In the genomic region with DNA sequence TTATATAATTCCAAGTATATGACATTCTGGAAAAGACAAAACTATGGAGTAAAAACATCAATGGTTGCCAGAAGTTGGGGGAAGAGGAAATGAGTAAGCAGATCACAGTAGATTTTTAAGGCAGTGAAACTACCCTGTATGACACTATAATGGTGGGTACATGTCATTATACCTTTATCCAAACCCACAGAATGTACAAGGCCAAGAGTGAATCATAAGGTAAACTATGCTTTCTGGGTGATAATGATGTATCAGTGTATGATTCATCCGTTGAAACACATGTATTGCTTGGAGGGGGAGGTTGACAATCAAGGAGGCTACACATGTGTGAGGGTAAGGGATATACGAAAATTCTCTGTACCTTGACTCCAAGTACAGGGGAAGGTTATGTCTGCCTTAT, we compare ENCODE assay signal across 12 cellular contexts.
DNase-seq lines count a peak whose midpoint lies in the region; ATAC-seq, FAIRE-seq and TF ChIP-seq lines count a peak whose summit lies in the region.
"Had no signal": no experiment of that assay in that cellular context is flagged by ENCODE, and none has a peak within 500 bp of the region (broad histone marks: within the 10 kb centered on the region; RNA-seq: fewer than 3 reads in every experiment).

No MANE protein-coding gene starts in this region.

- FAIRE-seq in astrocyte (lab: Jason Lieb, UNC): no peak

- intact Hi-C loops in dorsolateral prefrontal cortex (cut with DNase I): no loop called here
- intact Hi-C loops in activated T-helper 2 cell treated with anti-CD3 and anti-CD28 coated beads, Interferon-gamma antibody, Interleukin-2, Interleukin-4, amounts not matched to agents 10 μg/mL and 5 μg/mL and 100 μg/mL, durations not matched to agents 14 hours and 24 hours and 36 hours (cut with micrococcal nuclease): no loop called here

- no peaks in the 10 kb centered on the region for H4K20me1 ChIP-seq in astrocyte (ENCODE audit: insufficient read depth, low read length)

- no peak overlapping the region for H2AFZ ChIP-seq in astrocyte (ENCODE audit: low read depth, low read length)

- no peaks in the 10 kb centered on the region for H3K9me3 Mint-ChIP-seq in astrocyte (ENCODE audit: unreplicated experiment)
- peaks cover 6% of the 10 kb centered on the region for H3K9me3 Mint-ChIP-seq in activated T-helper 2 cell treated with anti-CD3 and anti-CD28 coated beads, Interferon-gamma antibody, Interleukin-2, Interleukin-4, amounts not matched to agents 10 μg/mL and 5 μg/mL and 100 μg/mL, durations not matched to agents 14 hours and 24 hours and 36 hours

- H3K27ac Mint-ChIP-seq in astrocyte (ENCODE audit: unreplicated experiment): peak overlapping the region; percentile 65
- H3K27ac Mint-ChIP-seq in activated T-helper 2 cell treated with anti-CD3 and anti-CD28 coated beads, Interferon-gamma antibody, Interleukin-2, Interleukin-4, amounts not matched to agents 10 μg/mL and 5 μg/mL and 100 μg/mL, durations not matched to agents 14 hours and 24 hours and 36 hours: no peak overlapping the region
- H3K27ac Mint-ChIP-seq: CD4-positive, CD25-positive, alpha-beta regulatory T cell had no signal

- H3K4me2 ChIP-seq in astrocyte (ENCODE audit: low read length): peak overlapping the region; percentile 28

- H3K4me3 ChIP-seq in BJ (ENCODE audit: low read depth, low read length) (no peak overlapping the region), astrocyte (ENCODE audit: insufficient read depth, low read depth, low read length) (no peak overlapping the region), kidney epithelial cell (ENCODE audit: low read depth, low read length) (no peak overlapping the region), dorsolateral prefrontal cortex (no peak overlapping the region)

- H3K9ac ChIP-seq in astrocyte (ENCODE audit: low read length): no peak overlapping the region

- H3K36me3 Mint-ChIP-seq in astrocyte (ENCODE audit: low read depth, unreplicated experiment): no peaks in the 10 kb centered on the region
- no peaks in the 10 kb centered on the region for H3K36me3 Mint-ChIP-seq in activated T-helper 2 cell treated with anti-CD3 and anti-CD28 coated beads, Interferon-gamma antibody, Interleukin-2, Interleukin-4, amounts not matched to agents 10 μg/mL and 5 μg/mL and 100 μg/mL, durations not matched to agents 14 hours and 24 hours and 36 hours (ENCODE audit: low read depth)
- H3K36me3 Mint-ChIP-seq: CD4-positive, CD25-positive, alpha-beta regulatory T cell had no signal

- H3K4me3 Mint-ChIP-seq in astrocyte (ENCODE audit: unreplicated experiment): no peak overlapping the region
- H3K4me3 Mint-ChIP-seq in activated T-helper 2 cell treated with anti-CD3 and anti-CD28 coated beads, Interferon-gamma antibody, Interleukin-2, Interleukin-4, amounts not matched to agents 10 μg/mL and 5 μg/mL and 100 μg/mL, durations not matched to agents 14 hours and 24 hours and 36 hours (ENCODE audit: low read depth): no peak overlapping the region
- H3K4me3 Mint-ChIP-seq: CD4-positive, CD25-positive, alpha-beta regulatory T cell had no signal

- no peak for ATAC-seq in HG02884 (IDR thresholded peaks at IDR 0.05; ENCODE audit: unreplicated experiment)
- ATAC-seq: Right ventricle myocardium inferior had no signal

- peaks cover 39% of the 10 kb centered on the region for H3K4me1 Mint-ChIP-seq in astrocyte (ENCODE audit: low read depth, unreplicated experiment)
- no peaks in the 10 kb centered on the region for H3K4me1 Mint-ChIP-seq in activated T-helper 2 cell treated with anti-CD3 and anti-CD28 coated beads, Interferon-gamma antibody, Interleukin-2, Interleukin-4, amounts not matched to agents 10 μg/mL and 5 μg/mL and 100 μg/mL, durations not matched to agents 14 hours and 24 hours and 36 hours (ENCODE audit: low read depth)
- H3K4me1 Mint-ChIP-seq: CD4-positive, CD25-positive, alpha-beta regulatory T cell had no signal

- no peaks in the 10 kb centered on the region for H3K9me3 ChIP-seq in astrocyte (ENCODE audit: insufficient read depth, low read depth, low read length)

- H3K27ac ChIP-seq in astrocyte (ENCODE audit: low read depth, low read length) (peak overlapping the region; percentile 70), dorsolateral prefrontal cortex (no peak overlapping the region)

- no peaks in the 10 kb centered on the region for H3K79me2 ChIP-seq in astrocyte (ENCODE audit: insufficient read depth, low read length)

- TF ChIP-seq CTCF in BJ (IDR thresholded peaks at IDR 0.05; ENCODE audit: insufficient read depth, low read depth, low read length): no peak
- TF ChIP-seq CTCF in astrocyte (IDR thresholded peaks at IDR 0.05; ENCODE audit: insufficient read depth, low read depth, low read length): no peak
- TF ChIP-seq CTCF in kidney epithelial cell (IDR thresholded peaks at IDR 0.05; ENCODE audit: insufficient read depth, low read length, poor library complexity, severe bottlenecking): no peak
- no peak for TF ChIP-seq CTCF in dorsolateral prefrontal cortex (IDR thresholded peaks at IDR 0.05 in 54 of 56, conservative IDR thresholded peaks at IDR 0.05 in 2 of 56; ENCODE audit: low read depth in 1 of 56, partially characterized antibody in 56 of 56)

- H3K4me1 ChIP-seq in astrocyte (ENCODE audit: insufficient read depth, low read length): peaks cover 21% of the 10 kb centered on the region

- peak; percentile 57 for DNase-seq in BJ (ENCODE audit: low read depth)
- peak; percentile 97 for DNase-seq in LHCN-M2 (ENCODE audit: low read depth)
- DNase-seq in astrocyte (ENCODE audit: low read depth): peak; percentile 99
- DNase-seq in kidney epithelial cell (ENCODE audit: low read depth): peak; percentile 85
- no peak for DNase-seq in NK-92 treated with Interleukin-12 subunit alpha and Interleukin-12 subunit beta, amount 100 ng/mL, for 24 hours (lab: John Stamatoyannopoulos, UW)
- no peak for DNase-seq in dorsolateral prefrontal cortex
- no peak for DNase-seq in activated T-helper 2 cell treated with anti-CD3 and anti-CD28 coated beads, Interferon-gamma antibody, Interleukin-2, Interleukin-4, amounts not matched to agents 10 μg/mL and 5 μg/mL and 100 μg/mL, durations not matched to agents 14 hours and 24 hours and 36 hours (ENCODE audit: low spot score)
- DNase-seq: activated CD4-positive, CD25-positive, alpha-beta regulatory T cell treated with anti-CD3 and anti-CD28 coated beads, Interleukin-2, amount 50 U/mL, for 72 hours; activated gamma-delta T cell; CD4-positive, CD25-positive, alpha-beta regulatory T cell had no signal

- no peaks in the 10 kb centered on the region for H3K27me3 Mint-ChIP-seq in astrocyte (ENCODE audit: low read depth, unreplicated experiment)
- H3K27me3 Mint-ChIP-seq in activated T-helper 2 cell treated with anti-CD3 and anti-CD28 coated beads, Interferon-gamma antibody, Interleukin-2, Interleukin-4, amounts not matched to agents 10 μg/mL and 5 μg/mL and 100 μg/mL, durations not matched to agents 14 hours and 24 hours and 36 hours (ENCODE audit: low read depth): no peaks in the 10 kb centered on the region
- H3K27me3 Mint-ChIP-seq: CD4-positive, CD25-positive, alpha-beta regulatory T cell had no signal

- no peaks in the 10 kb centered on the region for H3K36me3 ChIP-seq in BJ (ENCODE audit: control insufficient read depth, insufficient read depth, low read length)
- no peaks in the 10 kb centered on the region for H3K36me3 ChIP-seq in astrocyte (ENCODE audit: insufficient read depth, low read length)
- no peaks in the 10 kb centered on the region for H3K36me3 ChIP-seq in kidney epithelial cell (ENCODE audit: control insufficient read depth, insufficient read depth, low read length)

- H3K27me3 ChIP-seq in BJ (ENCODE audit: control insufficient read depth, insufficient read depth, low read length) (no peaks in the 10 kb centered on the region), astrocyte (ENCODE audit: insufficient read depth, low read length) (no peaks in the 10 kb centered on the region), kidney epithelial cell (ENCODE audit: control insufficient read depth, insufficient read depth, low read length) (no peaks in the 10 kb centered on the region), dorsolateral prefrontal cortex (no peaks in the 10 kb centered on the region)

- CTCF ChIA-PET in BJ (lab: Yijun Ruan, JAX): no interaction called here

- POLR2A ChIA-PET in BJ (lab: Charles Lee): no interaction called here

Comparison
In these comparisons a context has a peak if more than half of its experiments do, and no peak if none do; other contexts are left out.
1. DNase-seq: peak in BJ (single experiment), LHCN-M2 (single experiment), astrocyte (single experiment) and kidney epithelial cell (single experiment); none in NK-92 treated with Interleukin-12 subunit alpha and Interleukin-12 subunit beta, amount 100 ng/mL, for 24 hours (single experiment), dorsolateral prefrontal cortex (0 of 10) and activated T-helper 2 cell treated with anti-CD3 and anti-CD28 coated beads, Interferon-gamma antibody, Interleukin-2, Interleukin-4, amounts not matched to agents 10 μg/mL and 5 μg/mL and 100 μg/mL, durations not matched to agents 14 hours and 24 hours and 36 hours (single experiment).